Comparison of ENCODE assay signal across 9 cellular contexts in genomic region chr10:51860257-51860656, GRCh38.
DNase-seq lines count a peak whose midpoint lies in the region; ATAC-seq, FAIRE-seq and TF ChIP-seq lines count a peak whose summit lies in the region.
"Had no signal": no experiment of that assay in that cellular context is flagged by ENCODE, and none has a peak within 500 bp of the region (broad histone marks: within the 10 kb centered on the region; RNA-seq: fewer than 3 reads in every experiment).

No MANE protein-coding gene starts in this region.

- no peak for TF ChIP-seq CTCF in D721Med (IDR thresholded peaks at IDR 0.05; ENCODE audit: insufficient read depth, missing control alignments)

- peak; percentile 81 for ATAC-seq in HG02571 (IDR thresholded peaks at IDR 0.05; ENCODE audit: unreplicated experiment)

- no peak for FAIRE-seq in D721Med (lab: Jason Lieb, UNC)

- DNase-seq in EH (ENCODE audit: low read depth) (peak; percentile 52), SKM-1 (lab: John Stamatoyannopoulos, UW; ENCODE audit: unreplicated experiment) (peak; percentile 10), iris pigment epithelial cell (ENCODE audit: low read depth) (peak; percentile 2), NCI-H1092 treated with DMSO at 0.1 percent for 48 hours (lab: John Stamatoyannopoulos, UW) (no peak), NCI-H69 (lab: John Stamatoyannopoulos, UW) (no peak), D721Med (ENCODE audit: insufficient read length, low spot score) (no peak)
- DNase-seq in activated T-cell treated with anti-CD3 and anti-CD28 coated beads, Interleukin-2, amount 50 U/mL, for 48 hours: no peak
- DNase-seq: DND-41 had no signal

Comparison
In these comparisons a context has a peak if more than half of its experiments do, and no peak if none do; other contexts are left out.
1. DNase-seq: peak in EH (single experiment), SKM-1 (single experiment) and iris pigment epithelial cell (single experiment); none in NCI-H1092 treated with DMSO at 0.1 percent for 48 hours (single experiment), NCI-H69 (single experiment), D721Med (single experiment) and activated T-cell treated with anti-CD3 and anti-CD28 coated beads, Interleukin-2, amount 50 U/mL, for 48 hours (0 of 2).